8 cellular contexts compared by ENCODE assay signal in genomic region chr1:220271706-220272046, GRCh38. TPM values are rescaled to one million over a fixed set of nuclear protein-coding genes. Genes with fewer than 3 reads are reported as not detected.
A peak's percentile ranks its signal among the peaks of the same experiment; 100 is the strongest.
DNase-seq lines count a peak whose midpoint lies in the region; TF ChIP-seq lines count a peak whose summit lies in the region.

No MANE protein-coding gene starts in this region.

- POLR2A ChIA-PET in SK-N-SH (lab: Yijun Ruan, JAX) = interaction anchor here (0.9 to 1.0 kb wide), 3 partner anchors 12 to 52 kb away, joined by 3 to 4 read pairs (median 3); no protein-coding TSS in a partner anchor

- H3K27me3 Mint-ChIP-seq in H9 (ENCODE audit: low read depth) = no peaks in the 10 kb centered on the region
- H3K27me3 Mint-ChIP-seq in immature natural killer cell (ENCODE audit: low read depth in 3 of 3) = peaks cover 8 to 14% (median 8%) of the 10 kb centered on the region in 3 donors

- no peak overlapping the region for H2AK5ac ChIP-seq in H9 (ENCODE audit: insufficient read length, low read length)

- H3K27me3 ChIP-seq in H9 (ENCODE audit: insufficient read depth, low read length) (no peaks in the 10 kb centered on the region), SK-N-SH (ENCODE audit: insufficient read depth) (no peaks in the 10 kb centered on the region)

- no peak overlapping the region for H4K5ac ChIP-seq in H9 (ENCODE audit: insufficient read length, low read depth, low read length)

- peak overlapping the region; percentile 34 for H3K27ac ChIP-seq in H9 (ENCODE audit: insufficient read length, low read depth, low read length)
- H3K27ac ChIP-seq in SK-N-SH (ENCODE audit: low read depth in 2 of 2, low read length in 1 of 2) = peak overlapping the region; percentile 77 to 82

- H3K4me3 ChIP-seq in SK-N-SH (ENCODE audit: low read depth in 2 of 2, low read length in 1 of 2) (peak overlapping the region; percentile 61 to 92), retinal pigment epithelial cell (ENCODE audit: low read length) (peak overlapping the region; percentile 93)

- H3K36me3 ChIP-seq in SK-N-SH (replicated peaks in 1 of 2; ENCODE audit: control insufficient read depth in 1 of 2, insufficient read depth in 2 of 2, low read length in 1 of 2) = peaks cover 20 to 23% of the 10 kb centered on the region in 2 experiments

- H3K79me2 ChIP-seq in H9 (ENCODE audit: insufficient read depth, low read length) (peaks cover 27% of the 10 kb centered on the region; the same call in 1 of the 2 replicates), SK-N-SH (ENCODE audit: insufficient read depth) (peaks cover 54% of the 10 kb centered on the region)

- H3K9me3 Mint-ChIP-seq in H9 (no peaks in the 10 kb centered on the region), immature natural killer cell (no peaks in the 10 kb centered on the region)

- H3K4me1 ChIP-seq in H9 (ENCODE audit: insufficient read depth, low read length) (peaks cover 15% of the 10 kb centered on the region; the same call in 1 of the 2 replicates), SK-N-SH (ENCODE audit: control insufficient read depth in 1 of 2, insufficient read depth in 2 of 2, low read depth in 1 of 2, low read length in 1 of 2) (peaks cover 11% of the 10 kb centered on the region in 2 experiments; a peak in 3 of 4 replicates)

- no CpG with 5 or more reads among the region's 12 CpGs for WGBS in H9 (ENCODE audit: extremely low coverage, insufficient read length, low lambda C conversion rate)
- under 1% methylated on average over 12 of the region's 12 CpGs for WGBS in SK-N-SH (ENCODE audit: low lambda C conversion rate)

- CTCF ChIA-PET in SK-N-SH (lab: Yijun Ruan, JAX) = interaction anchor here (1.0 to 1.6 kb wide), 2 partner anchors 14 to 46 kb away, joined by 4 to 5 read pairs; no protein-coding TSS in a partner anchor

- peaks cover 4% of the 10 kb centered on the region for H3F3A ChIP-seq in SK-N-SH (replicated peaks; ENCODE audit: insufficient read depth)

- H2AFZ ChIP-seq in H9 (ENCODE audit: low read length) (no peak overlapping the region), SK-N-SH (ENCODE audit: low read depth) (peak overlapping the region; percentile 94)

- H3K4me1 Mint-ChIP-seq in H9 (peaks cover 23 to 31% of the 10 kb centered on the region in 2 experiments), immature natural killer cell (peaks cover 11 to 30% of the 10 kb centered on the region in 2 donors)

- H3K9ac ChIP-seq in H9 (ENCODE audit: extremely low read depth, insufficient read length, low read length) (peak overlapping the region; percentile 88), SK-N-SH (peak overlapping the region; percentile 90)

- TF ChIP-seq RAD21 in SK-N-SH (IDR thresholded peaks at IDR 0.05; ENCODE audit: low read length) = no peak

- peak overlapping the region; percentile 94 for H3K4me2 ChIP-seq in H9 (ENCODE audit: insufficient read depth, insufficient read length, low read length)
- peak overlapping the region; percentile 79 for H3K4me2 ChIP-seq in SK-N-SH

- no peak overlapping the region for H2BK120ac ChIP-seq in H9 (ENCODE audit: low read depth, low read length, poor library complexity, severe bottlenecking)

- no peak overlapping the region for H3T11ph ChIP-seq in H9 (ENCODE audit: low read length)

- no peak for TF ChIP-seq EP300 in SK-N-SH (IDR thresholded peaks at IDR 0.05; ENCODE audit: borderline replicate concordance in 1 of 2, low read depth in 1 of 2, low read length in 1 of 2)

- peak overlapping the region; percentile 79 for H3K14ac ChIP-seq in H9 (ENCODE audit: insufficient read depth, low read length)

- H2BK12ac ChIP-seq in H9 (ENCODE audit: insufficient read length, low read depth, low read length) = no peak overlapping the region

- DNase-seq in CMK (ENCODE audit: low read depth) (peak; percentile 30), H9 (no peak), SK-N-SH (peak; percentile 42), glomerular visceral epithelial cell (ENCODE audit: extremely low spot score) (peak; percentile 32), retinal pigment epithelial cell (ENCODE audit: low read depth) (no peak), GM10266 (ENCODE audit: extremely low spot score) (no peak), SKM-1 treated with dmso at 0.1 percent for 144 hours (lab: John Stamatoyannopoulos, UW; ENCODE audit: unreplicated experiment) (no peak), immature natural killer cell (no peak)

- H4K20me1 ChIP-seq in H9 (ENCODE audit: control insufficient read depth, insufficient read depth, insufficient read length) (no peaks in the 10 kb centered on the region), SK-N-SH (ENCODE audit: insufficient read depth) (peaks cover 6% of the 10 kb centered on the region; the same call in 1 of the 2 replicates)

- H4K91ac ChIP-seq in H9 (ENCODE audit: insufficient read length, low read depth, low read length) = no peak overlapping the region

- TF ChIP-seq CTCF in H9 (conservative IDR thresholded peaks at IDR 0.05) = no peak
- no peak for TF ChIP-seq CTCF in SK-N-SH (IDR thresholded peaks at IDR 0.05)
- TF ChIP-seq CTCF in retinal pigment epithelial cell (conservative IDR thresholded peaks at IDR 0.05; ENCODE audit: low read depth, low read length) = no peak
- no peak for TF ChIP-seq CTCF in GM10266 (IDR thresholded peaks at IDR 0.05; ENCODE audit: control insufficient read depth, insufficient read depth, low read depth, missing control alignments)

- no peak overlapping the region for H3K56ac ChIP-seq in H9 (ENCODE audit: insufficient read length, low read depth, low read length)

- H3K36me3 Mint-ChIP-seq in H9 (ENCODE audit: insufficient read depth in 1 of 3, low read depth in 3 of 3) (peaks cover 16 to 21% (median 20%) of the 10 kb centered on the region in 3 experiments), immature natural killer cell (peaks cover 0 to 9% (median 0%) of the 10 kb centered on the region in 3 donors)

- no peak overlapping the region for H3K4me3 Mint-ChIP-seq in H9
- H3K4me3 Mint-ChIP-seq in immature natural killer cell = no peak overlapping the region

- H4K8ac ChIP-seq in H9 (replicated peaks; ENCODE audit: insufficient read length, low read depth, low read length) = no peak overlapping the region

- H3K79me1 ChIP-seq in H9 (ENCODE audit: insufficient read depth, low read depth, low read length, poor library complexity, severe bottlenecking) = peaks cover under 1% of the 10 kb centered on the region

- H3K27ac Mint-ChIP-seq in H9 = no peak overlapping the region
- no peak overlapping the region for H3K27ac Mint-ChIP-seq in immature natural killer cell

- H3K4ac ChIP-seq in H9 (ENCODE audit: low read depth, low read length) = no peak overlapping the region; the same call in 1 of the 2 replicates

- H3K23ac ChIP-seq in H9 (ENCODE audit: insufficient read length, low read depth, low read length) = no peak overlapping the region

- H2BK15ac ChIP-seq in H9 (ENCODE audit: low read depth, low read length) = no peak overlapping the region

- peak overlapping the region; percentile 79 for H3K18ac ChIP-seq in H9 (ENCODE audit: insufficient read length, low read depth, low read length)

- H3K9me3 ChIP-seq in H9 (ENCODE audit: control insufficient read depth, low read depth, low read length) = no peaks in the 10 kb centered on the region
- H3K9me3 ChIP-seq in SK-N-SH = no peaks in the 10 kb centered on the region

- peak overlapping the region; percentile 32 for H2BK5ac ChIP-seq in H9 (ENCODE audit: insufficient read length, low read length)

- H3K23me2 ChIP-seq in H9 (ENCODE audit: insufficient read length, low read depth, low read length, poor library complexity, severe bottlenecking) = peaks cover 9% of the 10 kb centered on the region

- H2BK20ac ChIP-seq in H9 (ENCODE audit: low read depth, low read length, poor library complexity, severe bottlenecking) = no peak overlapping the region

- H3K9me2 ChIP-seq in SK-N-SH = no peaks in the 10 kb centered on the region

TF ChIP-seq in SK-N-SH, 30 proteins besides CTCF, POLR2A, EP300 and RAD21:
- peak; percentile 64 for TF ChIP-seq MXI1 (IDR thresholded peaks at IDR 0.05; ENCODE audit: low read depth, low read length)
- TF ChIP-seq JUND (IDR thresholded peaks at IDR 0.05) = no peak

RNA-seq across cellular contexts. Expression of gene RAB3GAP2, which starts 0.6 kb away (rescaled TPM):
- 41.6 and 48.3 TPM in 2 replicates for total RNA-seq in H9 (2021)
- polyA plus RNA-seq in SK-N-SH (2012; rRNA removed) = 9.3 and 11.7 TPM in 2 replicates
- 9.2 and 11.2 TPM in 2 replicates for polyA plus RNA-seq in SK-N-SH (2012; cell fraction: cytosol; rRNA removed)
- 23.9 and 32.4 TPM in 2 replicates for polyA plus RNA-seq in SK-N-SH (2012; cell fraction: nucleus; rRNA removed)
- polyA plus RNA-seq in immature natural killer cell = 10 to 100 TPM; 12.0 to 33.8 (median 18.6) TPM

Comparison
In these comparisons a context has a peak if more than half of its experiments do, and no peak if none do; other contexts are left out.
1. DNase-seq: peak in CMK (single experiment), SK-N-SH (single experiment) and glomerular visceral epithelial cell (single experiment); none in H9 (single experiment), retinal pigment epithelial cell (single experiment), GM10266 (single experiment), SKM-1 treated with dmso at 0.1 percent for 144 hours (single experiment) and immature natural killer cell (0 of 3).